1 cellular context compared by ENCODE assay signal in the genomic region with DNA sequence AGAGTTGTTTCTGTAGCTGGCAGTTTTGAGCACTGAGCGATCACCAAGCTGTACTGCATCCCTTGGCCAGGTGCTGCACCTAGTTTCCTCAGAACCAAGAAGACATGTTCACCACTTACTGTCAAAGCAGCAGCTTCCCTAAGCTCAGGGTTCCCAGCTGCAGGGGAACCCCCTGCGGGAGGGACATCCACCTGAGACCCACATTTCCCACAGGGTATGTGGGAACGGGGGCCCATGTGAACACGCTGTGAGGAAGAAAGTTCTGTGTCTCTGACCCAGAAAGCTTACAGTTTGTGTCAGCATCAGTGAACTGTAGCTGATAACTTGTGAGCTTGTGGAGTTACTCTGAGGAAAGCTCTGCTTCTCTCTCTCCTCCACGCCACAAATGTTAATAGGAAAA.
A peak's percentile ranks its signal among the peaks of the same experiment; 100 is the strongest.
TF ChIP-seq lines count a peak whose summit lies in the region.

No MANE protein-coding gene starts in this region.

TF ChIP-seq in GM12878, 131 proteins besides CTCF, POLR2A, EP300 and RAD21 (continued from another document):
- TF ChIP-seq POLR2AphosphoS5 (IDR thresholded peaks at IDR 0.05; ENCODE audit: low read length) (no peak), RBBP5 (conservative IDR thresholded peaks at IDR 0.05) (no peak), NRF1 (conservative IDR thresholded peaks at IDR 0.05; ENCODE audit: low read depth, low read length) (no peak), TCF12 (IDR thresholded peaks at IDR 0.05; ENCODE audit: low read depth, low read length) (no peak), ZNF217 (IDR thresholded peaks at IDR 0.05) (no peak), FOXM1 (IDR thresholded peaks at IDR 0.05; ENCODE audit: low read depth, low read length) (no peak), IKZF2 (IDR thresholded peaks at IDR 0.05) (no peak), GABPA (IDR thresholded peaks at IDR 0.05; ENCODE audit: low read depth) (no peak), SIN3A (IDR thresholded peaks at IDR 0.05; ENCODE audit: low read depth, low read length) (no peak), RB1 (IDR thresholded peaks at IDR 0.05; ENCODE audit: borderline replicate concordance) (no peak), ESRRA (IDR thresholded peaks at IDR 0.05; ENCODE audit: low read length) (no peak), GATAD2B (conservative IDR thresholded peaks at IDR 0.05; ENCODE audit: low read depth) (peak; percentile 72; the same call in 1 of the 2 replicates), MXI1 (IDR thresholded peaks at IDR 0.05; ENCODE audit: low read depth, low read length) (no peak), MYB (IDR thresholded peaks at IDR 0.05; ENCODE audit: borderline replicate concordance, low read depth, low read length) (no peak), JUNB (IDR thresholded peaks at IDR 0.05) (no peak), HDAC6 (IDR thresholded peaks at IDR 0.05; ENCODE audit: unreplicated experiment) (no peak), NR2F1 (conservative IDR thresholded peaks at IDR 0.05) (peak; percentile 29; the same call in 1 of the 2 replicates), CBFB (IDR thresholded peaks at IDR 0.05; ENCODE audit: low read depth) (no peak), SIX5 (IDR thresholded peaks at IDR 0.05; ENCODE audit: low read depth, low read length, severe bottlenecking) (no peak), BHLHE40 (IDR thresholded peaks at IDR 0.05; ENCODE audit: borderline replicate concordance in 1 of 2, low read depth in 2 of 2, low read length in 1 of 2) (0 out of 4 replicates have a peak, but pooled peaks of 1 of the 2 experiments have one; percentile 23), MEF2B (IDR thresholded peaks at IDR 0.05; ENCODE audit: partially characterized antibody, poor library complexity, severe bottlenecking) (peak; percentile 91), KLF5 (IDR thresholded peaks at IDR 0.05; ENCODE audit: partially characterized antibody) (no peak), EGR1 (IDR thresholded peaks at IDR 0.05; ENCODE audit: borderline replicate concordance in 1 of 2, low read depth in 2 of 2, low read length in 2 of 2) (no peak), HDAC2 (IDR thresholded peaks at IDR 0.05) (no peak), ZZZ3 (IDR thresholded peaks at IDR 0.05; ENCODE audit: control insufficient read depth, insufficient read length, low read depth) (no peak), FOS (IDR thresholded peaks at IDR 0.05; ENCODE audit: borderline replicate concordance, extremely low read depth, insufficient read length) (no peak), SMC3 (IDR thresholded peaks at IDR 0.05; ENCODE audit: borderline replicate concordance, low read length) (no peak)
- TF ChIP-seq, protein P1, sequence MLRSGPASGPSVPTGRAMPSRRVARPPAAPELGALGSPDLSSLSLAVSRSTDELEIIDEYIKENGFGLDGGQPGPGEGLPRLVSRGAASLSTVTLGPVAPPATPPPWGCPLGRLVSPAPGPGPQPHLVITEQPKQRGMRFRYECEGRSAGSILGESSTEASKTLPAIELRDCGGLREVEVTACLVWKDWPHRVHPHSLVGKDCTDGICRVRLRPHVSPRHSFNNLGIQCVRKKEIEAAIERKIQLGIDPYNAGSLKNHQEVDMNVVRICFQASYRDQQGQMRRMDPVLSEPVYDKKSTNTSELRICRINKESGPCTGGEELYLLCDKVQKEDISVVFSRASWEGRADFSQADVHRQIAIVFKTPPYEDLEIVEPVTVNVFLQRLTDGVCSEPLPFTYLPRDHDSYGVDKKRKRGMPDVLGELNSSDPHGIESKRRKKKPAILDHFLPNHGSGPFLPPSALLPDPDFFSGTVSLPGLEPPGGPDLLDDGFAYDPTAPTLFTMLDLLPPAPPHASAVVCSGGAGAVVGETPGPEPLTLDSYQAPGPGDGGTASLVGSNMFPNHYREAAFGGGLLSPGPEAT (IDR thresholded peaks at IDR 0.05; ENCODE audit: low read depth) = no peak
- TF ChIP-seq, protein P2, sequence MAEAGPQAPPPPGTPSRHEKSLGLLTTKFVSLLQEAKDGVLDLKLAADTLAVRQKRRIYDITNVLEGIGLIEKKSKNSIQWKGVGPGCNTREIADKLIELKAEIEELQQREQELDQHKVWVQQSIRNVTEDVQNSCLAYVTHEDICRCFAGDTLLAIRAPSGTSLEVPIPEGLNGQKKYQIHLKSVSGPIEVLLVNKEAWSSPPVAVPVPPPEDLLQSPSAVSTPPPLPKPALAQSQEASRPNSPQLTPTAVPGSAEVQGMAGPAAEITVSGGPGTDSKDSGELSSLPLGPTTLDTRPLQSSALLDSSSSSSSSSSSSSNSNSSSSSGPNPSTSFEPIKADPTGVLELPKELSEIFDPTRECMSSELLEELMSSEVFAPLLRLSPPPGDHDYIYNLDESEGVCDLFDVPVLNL (IDR thresholded peaks at IDR 0.05; ENCODE audit: low read depth, low read length) = no peak
- TF ChIP-seq, protein P3, sequence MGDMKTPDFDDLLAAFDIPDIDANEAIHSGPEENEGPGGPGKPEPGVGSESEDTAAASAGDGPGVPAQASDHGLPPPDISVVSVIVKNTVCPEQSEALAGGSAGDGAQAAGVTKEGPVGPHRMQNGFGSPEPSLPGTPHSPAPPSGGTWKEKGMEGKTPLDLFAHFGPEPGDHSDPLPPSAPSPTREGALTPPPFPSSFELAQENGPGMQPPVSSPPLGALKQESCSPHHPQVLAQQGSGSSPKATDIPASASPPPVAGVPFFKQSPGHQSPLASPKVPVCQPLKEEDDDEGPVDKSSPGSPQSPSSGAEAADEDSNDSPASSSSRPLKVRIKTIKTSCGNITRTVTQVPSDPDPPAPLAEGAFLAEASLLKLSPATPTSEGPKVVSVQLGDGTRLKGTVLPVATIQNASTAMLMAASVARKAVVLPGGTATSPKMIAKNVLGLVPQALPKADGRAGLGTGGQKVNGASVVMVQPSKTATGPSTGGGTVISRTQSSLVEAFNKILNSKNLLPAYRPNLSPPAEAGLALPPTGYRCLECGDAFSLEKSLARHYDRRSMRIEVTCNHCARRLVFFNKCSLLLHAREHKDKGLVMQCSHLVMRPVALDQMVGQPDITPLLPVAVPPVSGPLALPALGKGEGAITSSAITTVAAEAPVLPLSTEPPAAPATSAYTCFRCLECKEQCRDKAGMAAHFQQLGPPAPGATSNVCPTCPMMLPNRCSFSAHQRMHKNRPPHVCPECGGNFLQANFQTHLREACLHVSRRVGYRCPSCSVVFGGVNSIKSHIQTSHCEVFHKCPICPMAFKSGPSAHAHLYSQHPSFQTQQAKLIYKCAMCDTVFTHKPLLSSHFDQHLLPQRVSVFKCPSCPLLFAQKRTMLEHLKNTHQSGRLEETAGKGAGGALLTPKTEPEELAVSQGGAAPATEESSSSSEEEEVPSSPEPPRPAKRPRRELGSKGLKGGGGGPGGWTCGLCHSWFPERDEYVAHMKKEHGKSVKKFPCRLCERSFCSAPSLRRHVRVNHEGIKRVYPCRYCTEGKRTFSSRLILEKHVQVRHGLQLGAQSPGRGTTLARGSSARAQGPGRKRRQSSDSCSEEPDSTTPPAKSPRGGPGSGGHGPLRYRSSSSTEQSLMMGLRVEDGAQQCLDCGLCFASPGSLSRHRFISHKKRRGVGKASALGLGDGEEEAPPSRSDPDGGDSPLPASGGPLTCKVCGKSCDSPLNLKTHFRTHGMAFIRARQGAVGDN (IDR thresholded peaks at IDR 0.05) = 0 out of 2 replicates have a peak, but pooled peaks have one; percentile 27
- TF ChIP-seq, protein P4, sequence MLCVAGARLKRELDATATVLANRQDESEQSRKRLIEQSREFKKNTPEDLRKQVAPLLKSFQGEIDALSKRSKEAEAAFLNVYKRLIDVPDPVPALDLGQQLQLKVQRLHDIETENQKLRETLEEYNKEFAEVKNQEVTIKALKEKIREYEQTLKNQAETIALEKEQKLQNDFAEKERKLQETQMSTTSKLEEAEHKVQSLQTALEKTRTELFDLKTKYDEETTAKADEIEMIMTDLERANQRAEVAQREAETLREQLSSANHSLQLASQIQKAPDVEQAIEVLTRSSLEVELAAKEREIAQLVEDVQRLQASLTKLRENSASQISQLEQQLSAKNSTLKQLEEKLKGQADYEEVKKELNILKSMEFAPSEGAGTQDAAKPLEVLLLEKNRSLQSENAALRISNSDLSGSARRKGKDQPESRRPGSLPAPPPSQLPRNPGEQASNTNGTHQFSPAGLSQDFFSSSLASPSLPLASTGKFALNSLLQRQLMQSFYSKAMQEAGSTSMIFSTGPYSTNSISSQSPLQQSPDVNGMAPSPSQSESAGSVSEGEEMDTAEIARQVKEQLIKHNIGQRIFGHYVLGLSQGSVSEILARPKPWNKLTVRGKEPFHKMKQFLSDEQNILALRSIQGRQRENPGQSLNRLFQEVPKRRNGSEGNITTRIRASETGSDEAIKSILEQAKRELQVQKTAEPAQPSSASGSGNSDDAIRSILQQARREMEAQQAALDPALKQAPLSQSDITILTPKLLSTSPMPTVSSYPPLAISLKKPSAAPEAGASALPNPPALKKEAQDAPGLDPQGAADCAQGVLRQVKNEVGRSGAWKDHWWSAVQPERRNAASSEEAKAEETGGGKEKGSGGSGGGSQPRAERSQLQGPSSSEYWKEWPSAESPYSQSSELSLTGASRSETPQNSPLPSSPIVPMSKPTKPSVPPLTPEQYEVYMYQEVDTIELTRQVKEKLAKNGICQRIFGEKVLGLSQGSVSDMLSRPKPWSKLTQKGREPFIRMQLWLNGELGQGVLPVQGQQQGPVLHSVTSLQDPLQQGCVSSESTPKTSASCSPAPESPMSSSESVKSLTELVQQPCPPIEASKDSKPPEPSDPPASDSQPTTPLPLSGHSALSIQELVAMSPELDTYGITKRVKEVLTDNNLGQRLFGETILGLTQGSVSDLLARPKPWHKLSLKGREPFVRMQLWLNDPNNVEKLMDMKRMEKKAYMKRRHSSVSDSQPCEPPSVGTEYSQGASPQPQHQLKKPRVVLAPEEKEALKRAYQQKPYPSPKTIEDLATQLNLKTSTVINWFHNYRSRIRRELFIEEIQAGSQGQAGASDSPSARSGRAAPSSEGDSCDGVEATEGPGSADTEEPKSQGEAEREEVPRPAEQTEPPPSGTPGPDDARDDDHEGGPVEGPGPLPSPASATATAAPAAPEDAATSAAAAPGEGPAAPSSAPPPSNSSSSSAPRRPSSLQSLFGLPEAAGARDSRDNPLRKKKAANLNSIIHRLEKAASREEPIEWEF (IDR thresholded peaks at IDR 0.05; ENCODE audit: insufficient replicate concordance, low read depth, low read length) = peak; percentile 12
- TF ChIP-seq, protein P5, sequence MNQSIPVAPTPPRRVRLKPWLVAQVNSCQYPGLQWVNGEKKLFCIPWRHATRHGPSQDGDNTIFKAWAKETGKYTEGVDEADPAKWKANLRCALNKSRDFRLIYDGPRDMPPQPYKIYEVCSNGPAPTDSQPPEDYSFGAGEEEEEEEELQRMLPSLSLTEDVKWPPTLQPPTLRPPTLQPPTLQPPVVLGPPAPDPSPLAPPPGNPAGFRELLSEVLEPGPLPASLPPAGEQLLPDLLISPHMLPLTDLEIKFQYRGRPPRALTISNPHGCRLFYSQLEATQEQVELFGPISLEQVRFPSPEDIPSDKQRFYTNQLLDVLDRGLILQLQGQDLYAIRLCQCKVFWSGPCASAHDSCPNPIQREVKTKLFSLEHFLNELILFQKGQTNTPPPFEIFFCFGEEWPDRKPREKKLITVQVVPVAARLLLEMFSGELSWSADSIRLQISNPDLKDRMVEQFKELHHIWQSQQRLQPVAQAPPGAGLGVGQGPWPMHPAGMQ (IDR thresholded peaks at IDR 0.05; ENCODE audit: borderline replicate concordance) = no peak
- TF ChIP-seq, protein P6, sequence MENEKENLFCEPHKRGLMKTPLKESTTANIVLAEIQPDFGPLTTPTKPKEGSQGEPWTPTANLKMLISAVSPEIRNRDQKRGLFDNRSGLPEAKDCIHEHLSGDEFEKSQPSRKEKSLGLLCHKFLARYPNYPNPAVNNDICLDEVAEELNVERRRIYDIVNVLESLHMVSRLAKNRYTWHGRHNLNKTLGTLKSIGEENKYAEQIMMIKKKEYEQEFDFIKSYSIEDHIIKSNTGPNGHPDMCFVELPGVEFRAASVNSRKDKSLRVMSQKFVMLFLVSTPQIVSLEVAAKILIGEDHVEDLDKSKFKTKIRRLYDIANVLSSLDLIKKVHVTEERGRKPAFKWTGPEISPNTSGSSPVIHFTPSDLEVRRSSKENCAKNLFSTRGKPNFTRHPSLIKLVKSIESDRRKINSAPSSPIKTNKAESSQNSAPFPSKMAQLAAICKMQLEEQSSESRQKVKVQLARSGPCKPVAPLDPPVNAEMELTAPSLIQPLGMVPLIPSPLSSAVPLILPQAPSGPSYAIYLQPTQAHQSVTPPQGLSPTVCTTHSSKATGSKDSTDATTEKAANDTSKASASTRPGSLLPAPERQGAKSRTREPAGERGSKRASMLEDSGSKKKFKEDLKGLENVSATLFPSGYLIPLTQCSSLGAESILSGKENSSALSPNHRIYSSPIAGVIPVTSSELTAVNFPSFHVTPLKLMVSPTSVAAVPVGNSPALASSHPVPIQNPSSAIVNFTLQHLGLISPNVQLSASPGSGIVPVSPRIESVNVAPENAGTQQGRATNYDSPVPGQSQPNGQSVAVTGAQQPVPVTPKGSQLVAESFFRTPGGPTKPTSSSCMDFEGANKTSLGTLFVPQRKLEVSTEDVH (IDR thresholded peaks at IDR 0.05; ENCODE audit: low read depth, partially characterized antibody) = no peak
- TF ChIP-seq, protein P7, sequence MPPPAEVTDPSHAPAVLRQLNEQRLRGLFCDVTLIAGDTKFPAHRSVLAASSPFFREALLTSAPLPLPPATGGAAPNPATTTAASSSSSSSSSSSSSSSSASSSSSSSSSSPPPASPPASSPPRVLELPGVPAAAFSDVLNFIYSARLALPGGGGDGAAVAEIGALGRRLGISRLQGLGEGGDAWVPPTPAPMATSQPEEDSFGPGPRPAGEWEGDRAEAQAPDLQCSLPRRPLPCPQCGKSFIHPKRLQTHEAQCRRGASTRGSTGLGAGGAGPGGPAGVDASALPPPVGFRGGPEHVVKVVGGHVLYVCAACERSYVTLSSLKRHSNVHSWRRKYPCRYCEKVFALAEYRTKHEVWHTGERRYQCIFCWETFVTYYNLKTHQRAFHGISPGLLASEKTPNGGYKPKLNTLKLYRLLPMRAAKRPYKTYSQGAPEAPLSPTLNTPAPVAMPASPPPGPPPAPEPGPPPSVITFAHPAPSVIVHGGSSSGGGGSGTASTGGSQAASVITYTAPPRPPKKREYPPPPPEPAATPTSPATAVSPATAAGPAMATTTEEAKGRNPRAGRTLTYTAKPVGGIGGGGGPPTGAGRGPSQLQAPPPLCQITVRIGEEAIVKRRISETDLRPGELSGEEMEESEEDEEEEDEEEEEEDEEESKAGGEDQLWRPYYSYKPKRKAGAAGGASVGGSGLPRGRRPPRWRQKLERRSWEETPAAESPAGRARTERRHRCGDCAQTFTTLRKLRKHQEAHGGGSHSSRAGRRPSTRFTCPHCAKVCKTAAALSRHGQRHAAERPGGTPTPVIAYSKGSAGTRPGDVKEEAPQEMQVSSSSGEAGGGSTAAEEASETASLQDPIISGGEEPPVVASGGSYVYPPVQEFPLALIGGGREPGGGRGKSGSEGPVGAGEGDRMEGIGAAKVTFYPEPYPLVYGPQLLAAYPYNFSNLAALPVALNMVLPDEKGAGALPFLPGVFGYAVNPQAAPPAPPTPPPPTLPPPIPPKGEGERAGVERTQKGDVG (CRISPR knock-in tag; IDR thresholded peaks at IDR 0.05) = no peak
